8 cellular contexts compared by ENCODE assay signal in the genomic region with DNA sequence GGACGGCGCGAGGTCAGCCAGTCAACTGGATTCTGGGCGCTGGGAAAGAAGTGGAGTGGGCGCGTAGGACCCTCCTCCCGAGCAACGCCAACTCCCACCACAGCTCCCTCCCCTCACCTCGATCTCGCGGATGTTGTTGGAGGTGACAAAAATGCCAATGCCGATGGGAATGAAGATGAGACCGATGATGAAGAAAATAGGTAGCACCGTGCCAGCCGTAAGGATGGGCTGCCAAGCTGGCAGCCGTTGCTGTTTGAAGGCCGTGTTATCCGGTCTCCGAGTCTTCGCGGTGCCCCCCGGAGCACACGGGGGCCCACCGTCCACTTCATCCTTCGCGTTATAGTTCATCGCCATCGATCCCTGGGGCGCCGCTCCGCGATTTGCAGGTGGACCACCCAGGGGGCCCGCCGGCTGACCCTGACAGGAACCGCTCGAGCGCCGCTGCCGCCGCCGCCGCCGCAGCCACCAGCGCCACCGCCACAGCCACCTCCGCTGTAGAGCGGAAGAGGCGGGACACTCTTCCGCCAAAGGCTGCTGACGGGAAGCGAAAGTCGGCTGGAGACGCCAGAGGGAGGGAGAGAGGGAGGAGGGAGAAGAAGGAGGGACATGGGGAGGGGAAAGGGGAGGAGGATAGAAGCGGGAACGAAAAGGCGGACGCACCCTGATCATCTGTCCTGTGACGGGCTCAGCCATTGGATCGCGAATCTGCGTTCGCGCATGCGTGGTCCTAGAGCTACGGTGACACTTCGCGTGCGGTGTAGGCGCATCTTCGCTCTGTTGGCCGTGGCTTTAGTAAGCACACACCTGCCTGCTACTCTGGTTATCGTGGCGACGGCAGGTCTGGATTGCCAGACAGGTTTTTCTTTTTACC. TPM values are rescaled to one million over a fixed set of nuclear protein-coding genes. Genes with fewer than 3 reads are reported as not detected.
A peak's percentile ranks its signal among the peaks of the same experiment; 100 is the strongest.
DNase-seq lines count a peak whose midpoint lies in the region; ATAC-seq, FAIRE-seq and TF ChIP-seq lines count a peak whose summit lies in the region.

TMEM30A (minus strand) TSS at position 508 of the 871 bp plus-strand sequence; CDS start at position 354, 154 bp downstream.

- no peaks in the 10 kb centered on the region for H3K27me3 Mint-ChIP-seq in brain

- H3K9me3 Mint-ChIP-seq in brain, result no peaks in the 10 kb centered on the region

- H3K4me3 Mint-ChIP-seq in brain, result no peak within 1 kb of the TSS

- DNase-seq in NCI-H2107 treated with DMSO at 0.1 percent for 48 hours (lab: John Stamatoyannopoulos, UW; ENCODE audit: unreplicated experiment) (peak; percentile 99), iPS DF 19.7 (ENCODE audit: low read depth, low spot score) (peak; percentile 97), sciatic nerve (ENCODE audit: low spot score) (peak; percentile 97)

- intact Hi-C loops in sciatic nerve (cut with DNase I), result no loop called here

- peak; percentile 99 for FAIRE-seq in A204.1 (lab: Jason Lieb, UNC)
- peak; percentile 95 for FAIRE-seq in TTC549 (lab: Jason Lieb, UNC)

- H3K36me3 Mint-ChIP-seq in brain, result peaks cover 4% of the 10 kb centered on the region

- peaks cover 34% of the 10 kb centered on the region for H3K4me1 Mint-ChIP-seq in brain

- ATAC-seq in GM18858 (IDR thresholded peaks at IDR 0.05; ENCODE audit: unreplicated experiment) (peak; percentile 79), HG03066 (IDR thresholded peaks at IDR 0.05; ENCODE audit: low read depth, unreplicated experiment) (peak; percentile 94), sciatic nerve (peak; percentile 100)

- H3K27ac Mint-ChIP-seq in brain, result no peak within 1 kb of the TSS

- TF ChIP-seq CTCF in brain (conservative IDR thresholded peaks at IDR 0.05), result no peak

RNA-seq across cellular contexts. Expression of gene TMEM30A, which starts in this region (rescaled TPM):
- 56.7 TPM for polyA plus RNA-seq in brain (ENCODE audit: insufficient read depth, low read depth, low replicate concordance)
- 104 TPM for total RNA-seq in sciatic nerve

Comparison
In these comparisons a context has a peak if more than half of its experiments do, and no peak if none do; other contexts are left out.
1. Peak in every context shown above with its lines: DNase-seq and ATAC-seq.